In the genomic region with DNA sequence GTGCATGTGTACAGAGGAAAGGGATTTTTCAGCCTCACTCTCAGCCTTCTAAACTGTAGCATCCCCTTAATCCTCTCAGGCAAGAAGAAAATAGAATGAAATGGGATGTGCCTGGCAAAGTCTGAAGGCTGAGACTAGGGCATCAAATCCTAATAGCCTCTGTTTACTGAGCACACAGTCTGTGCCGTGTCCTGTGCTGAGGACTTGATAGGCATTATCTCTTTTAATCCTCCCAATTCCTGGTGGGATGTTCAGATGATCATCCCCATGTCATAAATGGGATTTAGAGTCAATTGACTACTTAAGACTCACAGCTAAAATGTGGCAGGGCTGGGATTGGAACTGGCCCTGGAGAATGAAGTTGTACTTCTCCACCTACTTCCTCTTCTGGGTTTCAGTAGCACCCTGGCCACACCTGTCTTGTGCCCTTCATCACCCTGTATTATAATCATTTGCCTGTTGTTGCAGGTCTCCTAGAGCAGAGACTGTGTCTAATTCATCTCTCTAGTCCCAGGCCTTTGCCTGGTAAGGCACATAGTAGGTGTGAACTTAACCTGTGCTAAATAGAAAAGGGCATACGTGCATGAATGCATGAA, we compare ENCODE assay signal across 20 cellular contexts.
A peak's percentile ranks its signal among the peaks of the same experiment; 100 is the strongest.
DNase-seq lines count a peak whose midpoint lies in the region; ATAC-seq and TF ChIP-seq lines count a peak whose summit lies in the region.
"Had no signal": no experiment of that assay in that cellular context is flagged by ENCODE, and none has a peak within 500 bp of the region (broad histone marks: within the 10 kb centered on the region; RNA-seq: fewer than 3 reads in every experiment).

No MANE protein-coding gene starts in this region.

- TF ChIP-seq POLR2A in GM18505 (IDR thresholded peaks at IDR 0.05; ENCODE audit: borderline replicate concordance, extremely low read depth, insufficient read depth, insufficient read length), result no peak

- no peaks in the 10 kb centered on the region for H3K9me3 Mint-ChIP-seq in T-cell

- no peaks in the 10 kb centered on the region for H3K4me1 ChIP-seq in OCI-LY7 (ENCODE audit: insufficient read depth, low read length, poor library complexity, severe bottlenecking)
- H3K4me1 ChIP-seq: esophagus muscularis mucosa, uterus had no signal

- peak; percentile 3 for DNase-seq in OCI-LY7 (ENCODE audit: low spot score)
- no peak for DNase-seq in LoVo (ENCODE audit: low spot score)
- no peak for DNase-seq in T-cell
- no peak for DNase-seq in OCI-M2 (lab: John Stamatoyannopoulos, UW; ENCODE audit: unreplicated experiment)
- DNase-seq in stimulated activated naive CD4-positive, alpha-beta T cell (lab: John Stamatoyannopoulos, UW), result no peak
- DNase-seq: activated CD4-positive, alpha-beta T cell treated with anti-CD3 and anti-CD28 coated beads, Interleukin-2, amount 50 U/mL, for 1 hour; caudate nucleus; EL; left colon; NCI-H146; stimulated activated CD4-positive, alpha-beta T cell treated with anti-CD3 and anti-CD28 coated beads, Interleukin-2, amount 100 ng/mL, for 48 hours; uterus had no signal

- no peak overlapping the region for H3K4me3 Mint-ChIP-seq in T-cell
- H3K4me3 Mint-ChIP-seq: mesothelial cell of epicardium had no signal

- no peaks in the 10 kb centered on the region for H3K79me2 ChIP-seq in OCI-LY7 (ENCODE audit: insufficient read depth, low read depth, low read length)

- POLR2A ChIA-PET in OCI-LY7 (lab: Charles Lee) (no interaction called here), T-cell (lab: Charles Lee) (no interaction called here)

- no peak overlapping the region for H3K4me3 ChIP-seq in OCI-LY7 (ENCODE audit: low read depth, low read length, poor library complexity, severe bottlenecking)
- H3K4me3 ChIP-seq: esophagus muscularis mucosa, skin epidermis, uterus had no signal

- no peak overlapping the region for H2AFZ ChIP-seq in OCI-LY7 (ENCODE audit: low read length)

- peaks cover 4 to 8% of the 10 kb centered on the region in 2 donors for H3K27me3 Mint-ChIP-seq in T-cell
- H3K27me3 Mint-ChIP-seq: progenitor cell of endocrine pancreas had no signal

- intact Hi-C loops in OCI-LY7 (cut with micrococcal nuclease; ENCODE audit: unreplicated experiment), result no loop called here

- no peaks in the 10 kb centered on the region for H3K9me3 ChIP-seq in OCI-LY7 (ENCODE audit: low read length)
- H3K9me3 ChIP-seq: esophagus muscularis mucosa, uterus had no signal

- no peaks in the 10 kb centered on the region for H3K36me3 ChIP-seq in OCI-LY7 (ENCODE audit: insufficient read depth, low read length)
- H3K36me3 ChIP-seq: esophagus muscularis mucosa, uterus had no signal

- TF ChIP-seq CTCF in OCI-LY7 (conservative IDR thresholded peaks at IDR 0.05; ENCODE audit: low read length), result no peak

- no peaks in the 10 kb centered on the region for H3K36me3 Mint-ChIP-seq in T-cell

- BruUV-seq in OCI-LY7 (replicated peaks; lab: Mats Ljungman, UMichigan), result no TSS peak

- no peaks in the 10 kb centered on the region for H4K20me1 ChIP-seq in OCI-LY7 (ENCODE audit: insufficient read depth, low read length)

- no peak overlapping the region for H3K27ac Mint-ChIP-seq in T-cell
- H3K27ac Mint-ChIP-seq: mesothelial cell of epicardium, progenitor cell of endocrine pancreas had no signal

- CTCF ChIA-PET in OCI-LY7 (lab: Charles Lee; ENCODE audit: unreplicated experiment) (no interaction called here), T-cell (lab: Charles Lee) (interaction anchor here in 1 of 2 donors (0.5 kb wide), 1 partner anchor 14 kb away, joined by 3 read pairs; no protein-coding TSS in a partner anchor)

- no peak overlapping the region for H3K4me2 ChIP-seq in OCI-LY7 (ENCODE audit: low read length)

- ATAC-seq in GM18505 (IDR thresholded peaks at IDR 0.05; ENCODE audit: unreplicated experiment), result peak; percentile 87
- peak; percentile 69 for ATAC-seq in GM21515 (IDR thresholded peaks at IDR 0.05; ENCODE audit: unreplicated experiment)
- ATAC-seq in HG03039 (IDR thresholded peaks at IDR 0.05; ENCODE audit: unreplicated experiment), result peak; percentile 62
- no peak for ATAC-seq in T-cell (replicated peaks in 1 of 4)
- ATAC-seq: left colon had no signal

- H3K9me2 ChIP-seq in OCI-LY7 (ENCODE audit: insufficient read depth, low read length), result no peaks in the 10 kb centered on the region

- no peak overlapping the region for H3K27ac ChIP-seq in OCI-LY7 (ENCODE audit: low read depth, low read length, poor library complexity, severe bottlenecking)
- H3K27ac ChIP-seq: esophagus muscularis mucosa, RWPE1, uterus had no signal

- H3K4me1 Mint-ChIP-seq in T-cell, result peaks cover 0 to 11% (median 10%) of the 10 kb centered on the region in 3 donors
- H3K4me1 Mint-ChIP-seq: mesothelial cell of epicardium had no signal

Comparison
In these comparisons a context has a peak if more than half of its experiments do, and no peak if none do; other contexts are left out.
1. ATAC-seq: peak in GM18505 (single experiment), GM21515 (single experiment) and HG03039 (single experiment); none in T-cell (0 of 4).